In genomic region chr3:99900248-99900647, GRCh38 we compare ENCODE assay signal across 22 cellular contexts.
DNase-seq lines count a peak whose midpoint lies in the region; ATAC-seq, FAIRE-seq and TF ChIP-seq lines count a peak whose summit lies in the region.
"Had no signal": no experiment of that assay in that cellular context is flagged by ENCODE, and none has a peak within 500 bp of the region (broad histone marks: within the 10 kb centered on the region; RNA-seq: fewer than 3 reads in every experiment).

No MANE protein-coding gene starts in this region.

- TF ChIP-seq RAD21 in HepG2 (CRISPR knock-in tag; IDR thresholded peaks at IDR 0.05): no peak

- peak overlapping the region; percentile 49; the same call in 1 of the 2 replicates for H3K4me2 ChIP-seq in HepG2 (ENCODE audit: low read depth, low read length)
- no peak overlapping the region for H3K4me2 ChIP-seq in keratinocyte (ENCODE audit: control insufficient read depth, extremely low read depth, insufficient read depth, low read depth, low read length)

- intact Hi-C loops in HepG2 (cut with micrococcal nuclease; ENCODE audit: unreplicated experiment): loop anchor here (2.0 kb wide), 1 partner anchor 21 kb away; no protein-coding TSS in a partner anchor
- intact Hi-C loops in right lobe of liver (cut with DNase I): no loop called here

- H3K36me3 ChIP-seq in HepG2 (replicated peaks in 1 of 2; ENCODE audit: control insufficient read depth in 1 of 2, insufficient read depth in 2 of 2, low read length in 2 of 2) (no peaks in the 10 kb centered on the region), right lobe of liver (no peaks in the 10 kb centered on the region), SJSA1 (no peaks in the 10 kb centered on the region), keratinocyte (ENCODE audit: control insufficient read depth in 2 of 2, extremely low read depth in 1 of 2, insufficient read depth in 2 of 2, low read length in 2 of 2) (no peaks in the 10 kb centered on the region)

- TF ChIP-seq CTCF in HepG2 (CRISPR knock-in tag; IDR thresholded peaks at IDR 0.05) (no peak), right lobe of liver (IDR thresholded peaks at IDR 0.05) (no peak), keratinocyte (optimal IDR thresholded peaks at IDR 0.05 in 1 of 3, IDR thresholded peaks at IDR 0.05 in 1 of 3, conservative IDR thresholded peaks at IDR 0.05 in 1 of 3; ENCODE audit: extremely low read depth in 1 of 3, insufficient read depth in 2 of 3, low read length in 3 of 3) (no peak)

- ATAC-seq in HepG2: no peak
- ATAC-seq in right lobe of liver: no peak
- ATAC-seq in HG03520 (IDR thresholded peaks at IDR 0.05; ENCODE audit: unreplicated experiment): no peak

- CTCF ChIA-PET in HepG2 (lab: Yijun Ruan, JAX; ENCODE audit: low intra/inter-chr PET ratio, low total read pairs): no interaction called here

- no TSS peak for BruUV-seq in HepG2 (replicated peaks; lab: Mats Ljungman, UMichigan)

- peaks cover 80% of the 10 kb centered on the region for H3K4me1 ChIP-seq in HepG2 (ENCODE audit: insufficient read depth, low read length)
- H3K4me1 ChIP-seq in right lobe of liver: peaks cover 0 to 13% (median 3%) of the 10 kb centered on the region in 4 donors
- H3K4me1 ChIP-seq in SJSA1 (replicated peaks): peaks cover 47% of the 10 kb centered on the region
- peaks cover 49% of the 10 kb centered on the region for H3K4me1 ChIP-seq in keratinocyte (ENCODE audit: control insufficient read depth, extremely low read depth, insufficient read depth, low read length)

- POLR2A ChIA-PET in HepG2 (lab: Yijun Ruan, JAX): interaction anchor here (1.0 to 2.1 kb wide), 4 partner anchors 16 to 360 kb away, joined by 3 to 32 read pairs (median 4); partner anchors contain the start of gene TBC1D23

- H2AFZ ChIP-seq in HepG2 (ENCODE audit: low read length): no peak overlapping the region
- H2AFZ ChIP-seq in keratinocyte (ENCODE audit: control insufficient read depth, low read length): peak overlapping the region; percentile 27

- H3K9ac ChIP-seq in HepG2 (ENCODE audit: insufficient read depth, low read depth, low read length) (no peak overlapping the region), keratinocyte (ENCODE audit: control insufficient read depth, extremely low read depth, insufficient read depth, low read length) (peak overlapping the region; percentile 64)

- TF ChIP-seq POLR2A in HepG2 (IDR thresholded peaks at IDR 0.05; ENCODE audit: insufficient read depth in 1 of 2, low read depth in 2 of 2, low read length in 2 of 2): no peak
- no peak for TF ChIP-seq POLR2A in right lobe of liver (IDR thresholded peaks at IDR 0.05)

- H3K9me3 ChIP-seq in HepG2 (ENCODE audit: low read length) (no peaks in the 10 kb centered on the region), right lobe of liver (no peaks in the 10 kb centered on the region), SJSA1 (replicated peaks) (no peaks in the 10 kb centered on the region), keratinocyte (ENCODE audit: control insufficient read depth, low read depth, low read length) (no peaks in the 10 kb centered on the region)

- no peaks in the 10 kb centered on the region for H3K9me1 ChIP-seq in keratinocyte (ENCODE audit: control insufficient read depth, extremely low read depth, insufficient read depth, low read length)

- H3K27ac ChIP-seq in HepG2 (ENCODE audit: extremely low read length, insufficient read depth, low read length) (peak overlapping the region; percentile 73), right lobe of liver (no peak overlapping the region), SJSA1 (peak overlapping the region; percentile 88), keratinocyte (ENCODE audit: control insufficient read depth, insufficient read depth, low read length) (peak overlapping the region; percentile 97), caudate nucleus (ENCODE audit: low read depth, low read length) (no peak overlapping the region)

- TF ChIP-seq EP300 in HepG2 (IDR thresholded peaks at IDR 0.05; ENCODE audit: low read depth in 2 of 2, low read length in 2 of 2) (no peak), HepG2 (CRISPR knock-in tag; IDR thresholded peaks at IDR 0.05; ENCODE audit: borderline replicate concordance) (no peak)

- WGBS in HepG2 (ENCODE audit: low lambda C conversion rate): 100% methylated on average over 1 of the region's 1 CpG
- WGBS in right lobe of liver (ENCODE audit: insufficient coverage, low coverage, low lambda C conversion rate, missing lambda C conversion rate): 100% methylated on average over 1 of the region's 1 CpG

- DNase-seq in HepG2 (ENCODE audit: low spot score) (no peak), right lobe of liver (no peak), SJSA1 (ENCODE audit: low read depth in 1 of 2, low spot score in 2 of 2) (no peak), keratinocyte (ENCODE audit: low read depth, low spot score) (no peak), DMS53 (lab: John Stamatoyannopoulos, UW) (no peak), caudate nucleus (lab: John Stamatoyannopoulos, UW) (no peak), NCI-H82 (lab: John Stamatoyannopoulos, UW) (no peak)
- DNase-seq: AML-193; Calu3; CD4-positive, CD25-positive, alpha-beta regulatory T cell; DMS79 treated with DMSO at 0.1 percent for 48 hours; Kasumi-1; NCI-H1417; NCI-H1930; NCI-H2171; NCI-H446 treated with DMSO at 0.1 percent for 48 hours; NCI-H774; SHP77 treated with DMSO at 0.1 percent for 48 hours had no signal

- in situ Hi-C loops in HepG2 (cut with HindIII; ENCODE audit: extremely low pct_ligation_motif_present, low pct_unique_long_range_greater_than_20kb): no loop called here

- dilution Hi-C loops in keratinocyte (cut with MboI; ENCODE audit: extremely low pct_ligation_motif_present, low sequenced_read_pairs): no loop called here

- FAIRE-seq in HepG2 (lab: Jason Lieb, UNC): no peak
- no peak for FAIRE-seq in keratinocyte (lab: Jason Lieb, UNC)
- FAIRE-seq: A204.1, G401.6, GM12891 had no signal

- peaks cover 4% of the 10 kb centered on the region for H3K79me2 ChIP-seq in HepG2 (ENCODE audit: insufficient read depth, low read length)
- peaks cover 4% of the 10 kb centered on the region for H3K79me2 ChIP-seq in keratinocyte (ENCODE audit: control insufficient read depth, insufficient read depth, low read length)

- H3K27me3 ChIP-seq in HepG2 (ENCODE audit: control insufficient read depth in 1 of 2, insufficient read depth in 2 of 2, low read length in 2 of 2): no peaks in the 10 kb centered on the region
- no peaks in the 10 kb centered on the region for H3K27me3 ChIP-seq in right lobe of liver
- H3K27me3 ChIP-seq in SJSA1 (replicated peaks): no peaks in the 10 kb centered on the region
- H3K27me3 ChIP-seq in keratinocyte (ENCODE audit: control insufficient read depth, extremely low read depth, insufficient read depth, low read length): no peaks in the 10 kb centered on the region

- no peaks in the 10 kb centered on the region for H4K20me1 ChIP-seq in HepG2 (ENCODE audit: insufficient read depth, low read length)
- no peaks in the 10 kb centered on the region for H4K20me1 ChIP-seq in keratinocyte (ENCODE audit: control insufficient read depth, extremely low read depth, insufficient read depth, low read length)

- H3K4me3 ChIP-seq in HepG2 (replicated peaks in 1 of 3; ENCODE audit: insufficient read depth in 1 of 3, low read depth in 2 of 3, low read length in 3 of 3): no peak overlapping the region
- no peak overlapping the region for H3K4me3 ChIP-seq in right lobe of liver
- H3K4me3 ChIP-seq in SJSA1: no peak overlapping the region
- no peak overlapping the region for H3K4me3 ChIP-seq in keratinocyte (ENCODE audit: control insufficient read depth in 2 of 3, extremely low read depth in 1 of 3, insufficient read depth in 2 of 3, low read depth in 1 of 3, low read length in 3 of 3)

TF ChIP-seq in HepG2, 621 proteins besides CTCF, POLR2A, EP300 and RAD21:
- peak; percentile 51; the same call in 1 of the 2 replicates for TF ChIP-seq ZNF629 (CRISPR knock-in tag; conservative IDR thresholded peaks at IDR 0.05)
- TF ChIP-seq ZUFSP (CRISPR knock-in tag; IDR thresholded peaks at IDR 0.05; ENCODE audit: borderline replicate concordance): no peak
- no peak for TF ChIP-seq BATF2 (CRISPR knock-in tag; IDR thresholded peaks at IDR 0.05)
- TF ChIP-seq POLR2AphosphoS2 (IDR thresholded peaks at IDR 0.05; ENCODE audit: low read depth, low read length): no peak
- TF ChIP-seq ATF3 (CRISPR knock-in tag; IDR thresholded peaks at IDR 0.05): no peak
- TF ChIP-seq KLF16 (CRISPR knock-in tag; IDR thresholded peaks at IDR 0.05): no peak
- TF ChIP-seq PLSCR1 (CRISPR knock-in tag; IDR thresholded peaks at IDR 0.05; ENCODE audit: borderline replicate concordance): no peak

Comparison
In these comparisons a context has a peak if more than half of its experiments do, and no peak if none do; other contexts are left out.
1. H3K27ac ChIP-seq: peak in HepG2 (single experiment), SJSA1 (single experiment) and keratinocyte (single experiment); none in right lobe of liver (0 of 3) and caudate nucleus (single experiment).